In genomic region chr17:29181226-29181625, GRCh38 we compare ENCODE assay signal across 13 cellular contexts. TPM values are rescaled to one million over a fixed set of nuclear protein-coding genes. Genes with fewer than 3 reads are reported as not detected.
DNase-seq lines count a peak whose midpoint lies in the region; ATAC-seq, FAIRE-seq and TF ChIP-seq lines count a peak whose summit lies in the region.
"Had no signal": no experiment of that assay in that cellular context is flagged by ENCODE, and none has a peak within 500 bp of the region (broad histone marks: within the 10 kb centered on the region; RNA-seq: fewer than 3 reads in every experiment).

No MANE protein-coding gene starts in this region.

- H2BK15ac ChIP-seq in H9 (ENCODE audit: low read depth, low read length), result no peak overlapping the region

- TF ChIP-seq POLR2A in HepG2 (IDR thresholded peaks at IDR 0.05; ENCODE audit: insufficient read depth in 1 of 2, low read depth in 2 of 2, low read length in 2 of 2), result no peak
- no peak for TF ChIP-seq POLR2A in suprapubic skin (IDR thresholded peaks at IDR 0.05)

- no peak overlapping the region for H4K91ac ChIP-seq in H9 (ENCODE audit: insufficient read length, low read depth, low read length)

- no peak overlapping the region for H2AFZ ChIP-seq in H9 (ENCODE audit: low read length)
- H2AFZ ChIP-seq in HepG2 (ENCODE audit: low read length), result no peak overlapping the region

- H3K36me3 ChIP-seq in HepG2 (replicated peaks in 1 of 2; ENCODE audit: control insufficient read depth in 1 of 2, insufficient read depth in 2 of 2, low read length in 2 of 2) (no peaks in the 10 kb centered on the region), suprapubic skin (no peaks in the 10 kb centered on the region)

- no peak overlapping the region for H2BK20ac ChIP-seq in H9 (ENCODE audit: low read depth, low read length, poor library complexity, severe bottlenecking)

- no peak overlapping the region for H3K9ac ChIP-seq in H9 (ENCODE audit: extremely low read depth, insufficient read length, low read length)
- H3K9ac ChIP-seq in HepG2 (ENCODE audit: insufficient read depth, low read depth, low read length), result no peak overlapping the region

- peaks cover 11% of the 10 kb centered on the region for H3K4me1 ChIP-seq in H9 (ENCODE audit: insufficient read depth, low read length)
- peaks cover 30% of the 10 kb centered on the region for H3K4me1 ChIP-seq in HepG2 (ENCODE audit: insufficient read depth, low read length)
- H3K4me1 ChIP-seq in suprapubic skin, result peaks cover 55% of the 10 kb centered on the region

- no peak overlapping the region for H3K18ac ChIP-seq in H9 (ENCODE audit: insufficient read length, low read depth, low read length)

- H3K14ac ChIP-seq in H9 (ENCODE audit: insufficient read depth, low read length), result no peak overlapping the region

- H3K23ac ChIP-seq in H9 (ENCODE audit: insufficient read length, low read depth, low read length), result no peak overlapping the region

- no peak for ATAC-seq in HepG2

- H3K4me1 Mint-ChIP-seq in H9 (peaks cover 29 to 30% of the 10 kb centered on the region in 2 experiments), brain (peaks cover 40% of the 10 kb centered on the region)

- H3K36me3 Mint-ChIP-seq in H9 (ENCODE audit: insufficient read depth in 1 of 3, low read depth in 3 of 3) (no peaks in the 10 kb centered on the region), brain (no peaks in the 10 kb centered on the region)

- no TSS peak for BruUV-seq in HepG2 (replicated peaks; lab: Mats Ljungman, UMichigan)

- WGBS in H9 (ENCODE audit: extremely low coverage, insufficient read length, low lambda C conversion rate), result no CpG with 5 or more reads among the region's 1 CpG
- 42% methylated on average over 1 of the region's 1 CpG for WGBS in HepG2 (ENCODE audit: low lambda C conversion rate)
- WGBS in suprapubic skin, result 30% methylated on average over 1 of the region's 1 CpG

- H3K9me3 Mint-ChIP-seq in H9 (peaks cover 7 to 9% of the 10 kb centered on the region in 2 experiments; a peak in 4 of 5 replicates), brain (peaks cover 0 to 15% (median 4%) of the 10 kb centered on the region in 5 experiments)
- H3K9me3 Mint-ChIP-seq: T-helper 2 cell treated with Interferon-gamma antibody and Interleukin-4, amounts not matched to agents 5 μg/mL and 100 μg/mL, for 36 hours had no signal

- H3K79me2 ChIP-seq in H9 (ENCODE audit: insufficient read depth, low read length) (no peaks in the 10 kb centered on the region; the same call in 1 of the 2 replicates), HepG2 (ENCODE audit: insufficient read depth, low read length) (peaks cover 18% of the 10 kb centered on the region)

- TF ChIP-seq CTCF in H9 (conservative IDR thresholded peaks at IDR 0.05) (no peak), brain (conservative IDR thresholded peaks at IDR 0.05) (no peak), HepG2 (CRISPR knock-in tag; IDR thresholded peaks at IDR 0.05) (no peak), suprapubic skin (IDR thresholded peaks at IDR 0.05) (no peak)

- no peak overlapping the region for H2AK5ac ChIP-seq in H9 (ENCODE audit: insufficient read length, low read length)

- FAIRE-seq in HepG2 (lab: Jason Lieb, UNC), result no peak

- H4K5ac ChIP-seq in H9 (ENCODE audit: insufficient read length, low read depth, low read length), result no peak overlapping the region

- H2BK120ac ChIP-seq in H9 (ENCODE audit: low read depth, low read length, poor library complexity, severe bottlenecking), result no peak overlapping the region

- H2BK5ac ChIP-seq in H9 (ENCODE audit: insufficient read length, low read length), result no peak overlapping the region

- H4K8ac ChIP-seq in H9 (replicated peaks; ENCODE audit: insufficient read length, low read depth, low read length), result no peak overlapping the region

- H3K27me3 ChIP-seq in H9 (ENCODE audit: insufficient read depth, low read length) (no peaks in the 10 kb centered on the region), HepG2 (ENCODE audit: control insufficient read depth in 1 of 2, insufficient read depth in 2 of 2, low read length in 2 of 2) (no peaks in the 10 kb centered on the region; a peak in 1 of 5 replicates), suprapubic skin (no peaks in the 10 kb centered on the region)

- H3K27me3 Mint-ChIP-seq in H9 (ENCODE audit: low read depth) (peaks cover 29% of the 10 kb centered on the region), brain (peaks cover 4% of the 10 kb centered on the region)

- intact Hi-C loops in HepG2 (cut with micrococcal nuclease; ENCODE audit: unreplicated experiment), result no loop called here

- no peak overlapping the region for H3K4ac ChIP-seq in H9 (ENCODE audit: low read depth, low read length)

- no peaks in the 10 kb centered on the region for H3K79me1 ChIP-seq in H9 (ENCODE audit: insufficient read depth, low read depth, low read length, poor library complexity, severe bottlenecking)

- peaks cover 6% of the 10 kb centered on the region for H3K23me2 ChIP-seq in H9 (ENCODE audit: insufficient read length, low read depth, low read length, poor library complexity, severe bottlenecking)

- no peak overlapping the region for H2BK12ac ChIP-seq in H9 (ENCODE audit: insufficient read length, low read depth, low read length)

- H3K4me3 ChIP-seq in HepG2 (replicated peaks in 1 of 3; ENCODE audit: insufficient read depth in 1 of 3, low read depth in 2 of 3, low read length in 3 of 3) (no peak overlapping the region), suprapubic skin (peak overlapping the region; percentile 60)

- no peak overlapping the region for H3K4me2 ChIP-seq in H9 (ENCODE audit: insufficient read depth, insufficient read length, low read length)
- H3K4me2 ChIP-seq in HepG2 (ENCODE audit: low read depth, low read length), result peak overlapping the region; percentile 100

- H4K20me1 ChIP-seq in H9 (ENCODE audit: control insufficient read depth, insufficient read depth, insufficient read length), result no peaks in the 10 kb centered on the region
- H4K20me1 ChIP-seq in HepG2 (ENCODE audit: insufficient read depth, low read length), result no peaks in the 10 kb centered on the region

- H3K4me3 Mint-ChIP-seq in H9, result peak overlapping the region in 1 of 2 experiments; percentile 86; a peak in 2 of 5 replicates
- peak overlapping the region; percentile 80 to 88 (median 83) for H3K4me3 Mint-ChIP-seq in brain

- no peak for TF ChIP-seq EP300 in HepG2 (IDR thresholded peaks at IDR 0.05; ENCODE audit: low read depth in 2 of 2, low read length in 2 of 2)
- TF ChIP-seq EP300 in HepG2 (CRISPR knock-in tag; IDR thresholded peaks at IDR 0.05; ENCODE audit: borderline replicate concordance), result no peak
- no peak for TF ChIP-seq EP300 in suprapubic skin (IDR thresholded peaks at IDR 0.05)

- in situ Hi-C loops in HepG2 (cut with HindIII; ENCODE audit: extremely low pct_ligation_motif_present, low pct_unique_long_range_greater_than_20kb), result loop anchor here (5.0 kb wide), 1 partner anchor 34 kb away; no protein-coding TSS in a partner anchor

- DNase-seq in H9, result peak; percentile 24
- no peak for DNase-seq in HepG2 (ENCODE audit: low spot score)
- DNase-seq in suprapubic skin (ENCODE audit: low spot score in 2 of 2), result no peak
- no peak for DNase-seq in effector CD8-positive, alpha-beta T cell (lab: John Stamatoyannopoulos, UW)
- no peak for DNase-seq in OCI-M2 (lab: John Stamatoyannopoulos, UW; ENCODE audit: unreplicated experiment)
- no peak for DNase-seq in HuH-7.5 (ENCODE audit: low spot score)
- DNase-seq in HuH-7 (ENCODE audit: low spot score), result no peak
- DNase-seq: activated gamma-delta T cell; retina; stimulated activated CD4-positive, alpha-beta T cell treated with anti-CD3 and anti-CD28 coated beads, Interleukin-4, amount 100 ng/mL, for 1 hour; stimulated activated naive CD4-positive, alpha-beta T cell treated with Interleukin-2 at 50 U/mL for 16 hours had no signal

- CTCF ChIA-PET in HepG2 (lab: Yijun Ruan, JAX; ENCODE audit: low intra/inter-chr PET ratio, low total read pairs), result interaction anchor here (1.0 to 2.6 kb wide), 3 partner anchors 32 to 57 kb away, joined by 4 to 40 read pairs (median 8); no protein-coding TSS in a partner anchor

- H3K27ac Mint-ChIP-seq in H9 (no peak overlapping the region), brain (peak overlapping the region; percentile 52 to 94 (median 84))
- H3K27ac Mint-ChIP-seq: T-helper 2 cell treated with Interferon-gamma antibody and Interleukin-4, amounts not matched to agents 5 μg/mL and 100 μg/mL, for 36 hours had no signal

- H3T11ph ChIP-seq in H9 (ENCODE audit: low read length), result no peak overlapping the region

- no peak overlapping the region for H3K56ac ChIP-seq in H9 (ENCODE audit: insufficient read length, low read depth, low read length)

- H3K9me3 ChIP-seq in H9 (ENCODE audit: control insufficient read depth, low read depth, low read length) (no peaks in the 10 kb centered on the region), HepG2 (ENCODE audit: low read length) (no peaks in the 10 kb centered on the region), suprapubic skin (no peaks in the 10 kb centered on the region)

- TF ChIP-seq RAD21 in HepG2 (CRISPR knock-in tag; IDR thresholded peaks at IDR 0.05), result no peak

- H3K27ac ChIP-seq in H9 (ENCODE audit: insufficient read length, low read depth, low read length) (no peak overlapping the region), HepG2 (ENCODE audit: extremely low read length, insufficient read depth, low read length) (no peak overlapping the region), suprapubic skin (peak overlapping the region; percentile 87)

- POLR2A ChIA-PET in HepG2 (lab: Yijun Ruan, JAX), result interaction anchor here (1.1 to 6.6 kb wide), 3 partner anchors 26 to 273 kb away, joined by 3 to 618 read pairs (median 4); no protein-coding TSS in a partner anchor

RNA-seq across cellular contexts. Expression of gene MYO18A, which starts 1.0 kb away (rescaled TPM):
- 20.8 and 21.6 TPM in 2 replicates for total RNA-seq in H9 (2021)
- 55.9 TPM for polyA plus RNA-seq in brain (ENCODE audit: insufficient read depth, low read depth, low replicate concordance)
- total RNA-seq in HepG2 (2016; rRNA removed; fragmentation: Illumina TruSeq; extraction: Trizol), result 21.2 and 24.8 TPM in 2 replicates
- 4.9 and 7.5 TPM in 2 replicates for total RNA-seq in HepG2 (2016; cell fraction: cytosol; rRNA removed; fragmentation: Illumina TruSeq; extraction: Trizol; ENCODE audit: low read depth)
- 16.3 and 25.6 TPM in 2 replicates for total RNA-seq in HepG2 (2016; cell fraction: insoluble cytoplasmic fraction; rRNA removed; fragmentation: Illumina TruSeq; extraction: Trizol)
- total RNA-seq in HepG2 (2016; cell fraction: membrane; rRNA removed; fragmentation: Illumina TruSeq; extraction: Trizol), result 5.8 and 6.0 TPM in 2 replicates
- total RNA-seq in HepG2 (2016; cell fraction: nucleus; rRNA removed; fragmentation: Illumina TruSeq; extraction: Trizol), result 24.8 and 30.3 TPM in 2 replicates
- polyA plus RNA-seq in HepG2 (2011; rRNA removed), result 16.8 and 23.2 TPM in 2 replicates
- 8.3 and 9.6 TPM in 2 replicates for polyA plus RNA-seq in HepG2 (2011; cell fraction: cytosol; rRNA removed)
- polyA plus RNA-seq in HepG2 (2011; cell fraction: nucleus; rRNA removed), result 155 and 159 TPM in 2 replicates
- 42.0 and 44.5 TPM in 2 replicates for polyA plus RNA-seq in HepG2 (2012)
- polyA plus RNA-seq in HepG2 (2016; cell fraction: cytosol; fragmentation: Illumina TruSeq; extraction: Trizol; ENCODE audit: low read depth), result 0.96 and 1.4 TPM in 2 replicates
- polyA plus RNA-seq in HepG2 (2016; cell fraction: insoluble cytoplasmic fraction; fragmentation: Illumina TruSeq; extraction: Trizol; ENCODE audit: low read depth), result 16.0 and 20.4 TPM in 2 replicates
- 2.4 and 3.0 TPM in 2 replicates for polyA plus RNA-seq in HepG2 (2016; cell fraction: membrane; fragmentation: Illumina TruSeq; extraction: Trizol; ENCODE audit: low read depth)
- 72.8 and 77.7 TPM in 2 replicates for polyA plus RNA-seq in HepG2 (2016; cell fraction: nucleus; fragmentation: Illumina TruSeq; extraction: Trizol; ENCODE audit: insufficient read depth, low read depth)
- polyA minus RNA-seq in HepG2 (2011; rRNA and poly(A)+ RNA removed; ENCODE audit: low replicate concordance), result 39.4 and 67.1 TPM in 2 replicates
- 13.7 and 17.4 TPM in 2 replicates for polyA minus RNA-seq in HepG2 (2011; cell fraction: cytosol; rRNA and poly(A)+ RNA removed)
- polyA minus RNA-seq in HepG2 (2011; cell fraction: nucleus; rRNA and poly(A)+ RNA removed), result 65.8 and 83.4 TPM in 2 replicates
- total RNA-seq in suprapubic skin, result 100 to 1,000 TPM in 2 of 4 donors, 10 to 100 TPM in 2; 87.6 to 253 (median 106) TPM

Comparison
In these comparisons a context has a peak if more than half of its experiments do, and no peak if none do; other contexts are left out.
1. H3K27ac Mint-ChIP-seq: peak in brain (5 of 5); none in H9 (0 of 3).